In genomic region chr14:61396694-61397093, GRCh38 we compare ENCODE assay signal across 25 cellular contexts.
DNase-seq lines count a peak whose midpoint lies in the region; ATAC-seq, FAIRE-seq and TF ChIP-seq lines count a peak whose summit lies in the region.
"Had no signal": no experiment of that assay in that cellular context is flagged by ENCODE, and none has a peak within 500 bp of the region (broad histone marks: within the 10 kb centered on the region; RNA-seq: fewer than 3 reads in every experiment).

No MANE protein-coding gene starts in this region.

- 97% methylated on average over 3 of the region's 3 CpGs for WGBS in GM12878 (ENCODE audit: insufficient coverage, insufficient replicate concordance, low lambda C conversion rate, missing lambda C conversion rate)

- no peaks in the 10 kb centered on the region for H3K27me3 ChIP-seq in GM12878 (replicated peaks in 1 of 2; ENCODE audit: control insufficient read depth in 2 of 2, insufficient read depth in 2 of 2, low read length in 1 of 2)
- H3K27me3 ChIP-seq: thyroid gland had no signal

- peak overlapping the region; percentile 5 for H3K27ac Mint-ChIP-seq in activated naive CD4-positive, alpha-beta T cell treated with anti-CD3 and anti-CD28 coated beads, Interleukin-2, amount 10 ng/mL, durations not matched to agents 7 days and 5 days
- no peak overlapping the region for H3K27ac Mint-ChIP-seq in T-helper 17 cell
- H3K27ac Mint-ChIP-seq: brain, HFFc6 had no signal

- H3K4me3 Mint-ChIP-seq in activated naive CD4-positive, alpha-beta T cell treated with anti-CD3 and anti-CD28 coated beads, Interleukin-2, amount 10 ng/mL, durations not matched to agents 7 days and 5 days, result no peak overlapping the region
- H3K4me3 Mint-ChIP-seq in T-helper 17 cell, result peak overlapping the region; percentile 72
- H3K4me3 Mint-ChIP-seq: brain, HFFc6 had no signal

- H3K9me3 Mint-ChIP-seq in activated naive CD4-positive, alpha-beta T cell treated with anti-CD3 and anti-CD28 coated beads, Interleukin-2, amount 10 ng/mL, durations not matched to agents 7 days and 5 days, result no peaks in the 10 kb centered on the region
- H3K9me3 Mint-ChIP-seq: brain, HFFc6 had no signal

- DNase-seq in activated naive CD4-positive, alpha-beta T cell treated with anti-CD3 and anti-CD28 coated beads, Interleukin-2, amount 10 ng/mL, durations not matched to agents 7 days and 5 days, result no peak
- no peak for DNase-seq in activated naive CD4-positive, alpha-beta T cell treated with anti-CD3 and anti-CD28 coated beads, Interleukin-2, amount 50 U/mL, for 16 hours
- DNase-seq in T-helper 17 cell (no peak), GM12878 (ENCODE audit: low read depth, low spot score) (no peak), urothelium cell line (ENCODE audit: low spot score) (no peak)
- DNase-seq: activated CD4-positive, CD25-positive, alpha-beta regulatory T cell treated with anti-CD3 and anti-CD28 coated beads, Interleukin-2, amount 50 U/mL, for 72 hours; GM23248; HFFc6; NCI-H1436; NCI-H2107; NCI-H446; PC-9; posterior cingulate gyrus; Right ventricle myocardium superior; stimulated activated CD4-positive, alpha-beta T cell treated with anti-CD3 and anti-CD28 coated beads, Interleukin-4, amount 100 ng/mL, for 4 hours; stimulated activated naive CD4-positive, alpha-beta T cell treated with Interleukin-2 at 50 U/mL for 16 hours; thyroid gland had no signal

- no peak overlapping the region for H3K4me3 ChIP-seq in GM12878
- H3K4me3 ChIP-seq: GM23248, lung, PC-9, thyroid gland had no signal

- no peak for TF ChIP-seq CTCF in GM12878 (IDR thresholded peaks at IDR 0.05 in 2 of 3, conservative IDR thresholded peaks at IDR 0.05 in 1 of 3; ENCODE audit: control insufficient read depth in 2 of 3, extremely low read depth in 1 of 3, insufficient read depth in 1 of 3, low read depth in 3 of 3, low read length in 3 of 3)

- SMC1A ChIA-PET in GM12878 (lab: Charles Lee; ENCODE audit: uncharacterized antibody, unreplicated experiment), result interaction anchor here (0.6 to 6.2 kb wide), 13 partner anchors 9 to 100 kb away, joined by 3 to 53 read pairs (median 8); partner anchors contain the start of gene PRKCH

- no peak overlapping the region for H2AFZ ChIP-seq in GM12878 (ENCODE audit: control insufficient read depth, low read depth, low read length)
- H2AFZ ChIP-seq: GM23248, PC-9 had no signal

- POLR2A ChIA-PET in GM12878 (lab: Charles Lee), result interaction anchor here (0.7 to 2.9 kb wide), 4 partner anchors 9 to 56 kb away, joined by 3 to 11 read pairs (median 5); no protein-coding TSS in a partner anchor

- H3K4me1 ChIP-seq in GM12878 (ENCODE audit: control insufficient read depth, insufficient read depth, low read length), result peaks cover 14% of the 10 kb centered on the region
- H3K4me1 ChIP-seq: thyroid gland had no signal

- no peaks in the 10 kb centered on the region for H3K27me3 Mint-ChIP-seq in activated naive CD4-positive, alpha-beta T cell treated with anti-CD3 and anti-CD28 coated beads, Interleukin-2, amount 10 ng/mL, durations not matched to agents 7 days and 5 days
- H3K27me3 Mint-ChIP-seq in T-helper 17 cell, result no peaks in the 10 kb centered on the region
- H3K27me3 Mint-ChIP-seq: brain had no signal

- ATAC-seq in T-helper 17 cell, result no peak
- ATAC-seq in GM12878, result peak; percentile 18; the same call in 1 of the 3 replicates
- ATAC-seq in SK-N-SH treated with all-trans-retinoic acid at 6 μM for 48 hours, result no peak
- ATAC-seq in GM21515 (IDR thresholded peaks at IDR 0.05; ENCODE audit: unreplicated experiment), result no peak
- ATAC-seq: sciatic nerve had no signal

- no peak for FAIRE-seq in GM12878 (lab: Jason Lieb, UNC)
- peak; percentile 93 for FAIRE-seq in urothelium cell line (lab: Jason Lieb, UNC)
- FAIRE-seq: TTC549 had no signal

- no peak for TF ChIP-seq EP300 in GM12878 (IDR thresholded peaks at IDR 0.05; ENCODE audit: borderline replicate concordance in 1 of 2, control insufficient read depth in 1 of 2, low read depth in 2 of 2, low read length in 2 of 2)

- CTCF ChIA-PET in activated naive CD4-positive, alpha-beta T cell treated with anti-CD3 and anti-CD28 coated beads, Interleukin-2, amount 10 ng/mL, durations not matched to agents 7 days and 5 days (lab: Charles Lee), result no interaction called here
- CTCF ChIA-PET in GM12878 (lab: Yijun Ruan, JAX), result interaction anchor here (0.6 to 2.3 kb wide), 7 partner anchors 13 to 365 kb away, joined by 3 to 8 read pairs (median 3); no protein-coding TSS in a partner anchor

- H3K27ac ChIP-seq in GM12878 (ENCODE audit: control insufficient read depth, insufficient read depth), result no peak overlapping the region
- H3K27ac ChIP-seq: C4-2B, epithelial cell of prostate, GM23248, PC-9, thyroid gland had no signal

- H3K36me3 ChIP-seq in GM12878 (ENCODE audit: control insufficient read depth in 2 of 2, insufficient read depth in 2 of 2, low read length in 1 of 2), result peaks cover 4 to 6% of the 10 kb centered on the region in 2 experiments; a peak in 3 of 4 replicates
- H3K36me3 ChIP-seq: thyroid gland had no signal

- TF ChIP-seq RAD21 in GM12878 (IDR thresholded peaks at IDR 0.05; ENCODE audit: insufficient read depth, low read depth, low read length), result no peak

- H3K4me2 ChIP-seq in GM12878 (ENCODE audit: control insufficient read depth, insufficient read depth), result no peak overlapping the region
- H3K4me2 ChIP-seq: PC-9 had no signal

- intact Hi-C loops in GM12878 (cut with micrococcal nuclease; ENCODE audit: unreplicated experiment), result no loop called here

- no peaks in the 10 kb centered on the region for H4K20me1 ChIP-seq in GM12878 (ENCODE audit: control insufficient read depth, insufficient read depth)

- peaks cover 62% of the 10 kb centered on the region for H3K79me2 ChIP-seq in GM12878 (ENCODE audit: control insufficient read depth, insufficient read depth, low read length)

- RAD21 ChIA-PET in GM12878 (lab: Charles Lee; ENCODE audit: unreplicated experiment), result interaction anchor here (1.0 to 3.1 kb wide), 8 partner anchors 9 to 266 kb away, joined by 3 to 16 read pairs (median 4); no protein-coding TSS in a partner anchor

- peaks cover 88% of the 10 kb centered on the region for H3K4me1 Mint-ChIP-seq in activated naive CD4-positive, alpha-beta T cell treated with anti-CD3 and anti-CD28 coated beads, Interleukin-2, amount 10 ng/mL, durations not matched to agents 7 days and 5 days
- peaks cover 82% of the 10 kb centered on the region for H3K4me1 Mint-ChIP-seq in T-helper 17 cell
- H3K4me1 Mint-ChIP-seq: brain had no signal

- H3K9me3 ChIP-seq in T-helper 17 cell (ENCODE audit: control insufficient read depth, low read length, poor library complexity, severe bottlenecking) (no peaks in the 10 kb centered on the region), GM12878 (replicated peaks; ENCODE audit: control insufficient read depth, insufficient read depth, low read length) (no peaks in the 10 kb centered on the region)
- H3K9me3 ChIP-seq: thyroid gland had no signal

- H3K9ac ChIP-seq in GM12878 (ENCODE audit: control insufficient read depth, insufficient read depth, low read length), result no peak overlapping the region
- H3K9ac ChIP-seq: GM23248 had no signal

- H3K36me3 Mint-ChIP-seq in activated naive CD4-positive, alpha-beta T cell treated with anti-CD3 and anti-CD28 coated beads, Interleukin-2, amount 10 ng/mL, durations not matched to agents 7 days and 5 days, result peaks cover 85% of the 10 kb centered on the region
- H3K36me3 Mint-ChIP-seq in T-helper 17 cell (ENCODE audit: low read depth), result peaks cover 9% of the 10 kb centered on the region
- H3K36me3 Mint-ChIP-seq: brain had no signal

- no TSS peak for BruUV-seq in GM12878 (replicated peaks; lab: Mats Ljungman, UMichigan)

- TF ChIP-seq POLR2A in GM12878 (IDR thresholded peaks at IDR 0.05; ENCODE audit: low read depth, low read length), result no peak

- in situ Hi-C loops in GM12878 (cut with MboI), result no loop called here

TF ChIP-seq in GM12878, 131 proteins besides CTCF, POLR2A, EP300 and RAD21 (continues in another document):
- TF ChIP-seq RELA (IDR thresholded peaks at IDR 0.05; ENCODE audit: borderline replicate concordance, partially characterized antibody), result no peak
- TF ChIP-seq CREM (IDR thresholded peaks at IDR 0.05; ENCODE audit: low read depth), result no peak
- no peak for TF ChIP-seq YY1 (IDR thresholded peaks at IDR 0.05; ENCODE audit: low read depth, low read length)

TF ChIP-seq in SK-N-SH treated with all-trans-retinoic acid at 6 μM for 48 hours, 23 proteins besides CTCF, POLR2A, EP300 and RAD21:
- TF ChIP-seq SNAI2 (CRISPR knock-in tag; IDR thresholded peaks at IDR 0.05) (no peak), RARB (CRISPR knock-in tag; IDR thresholded peaks at IDR 0.05) (no peak)
TF ChIP-seq in SK-N-SH treated with all-trans-retinoic acid at 6 μM for 48 hours: peak in this region for 0.
